9 cellular contexts compared by ENCODE assay signal in the genomic region with DNA sequence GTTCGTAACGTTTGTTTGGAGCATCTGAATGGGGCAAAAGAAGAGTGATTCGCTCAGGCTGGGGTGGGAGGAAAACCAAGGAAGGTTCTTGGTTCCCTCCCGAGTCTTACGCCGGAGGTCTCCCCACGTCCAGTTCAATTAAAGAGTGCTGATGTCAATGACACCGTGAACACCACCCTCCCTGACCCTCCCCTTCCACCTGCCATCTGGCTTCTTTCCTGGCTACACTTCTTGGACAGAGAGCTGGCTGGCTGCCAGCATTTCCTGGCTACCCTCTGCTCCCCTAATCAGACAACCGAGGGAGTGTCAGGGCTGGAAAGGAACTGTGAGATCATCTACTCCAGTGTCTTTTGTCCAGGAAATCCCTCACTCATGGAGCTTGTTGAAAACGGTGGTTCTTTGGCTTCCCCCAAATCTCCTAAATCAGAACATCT. TPM values are rescaled to one million over a fixed set of nuclear protein-coding genes. Genes with fewer than 3 reads are reported as not detected.
DNase-seq lines count a peak whose midpoint lies in the region; ATAC-seq, FAIRE-seq and TF ChIP-seq lines count a peak whose summit lies in the region.
"Had no signal": no experiment of that assay in that cellular context is flagged by ENCODE, and none has a peak within 500 bp of the region (broad histone marks: within the 10 kb centered on the region; RNA-seq: fewer than 3 reads in every experiment).

No MANE protein-coding gene starts in this region.

- H3K4me3 ChIP-seq in MG63 (no peak overlapping the region), left lung (no peak overlapping the region)

- intact Hi-C loops in left lung (cut with DNase I): no loop called here

- DNase-seq in MG63 (peak; percentile 28), amniotic epithelial cell (ENCODE audit: low read depth) (peak; percentile 45), left lung (no peak), D721Med (ENCODE audit: insufficient read length, low spot score) (no peak)
- DNase-seq in activated naive CD4-positive, alpha-beta T cell treated with anti-CD3 and anti-CD28 coated beads, Interleukin-2, amount 50 U/mL, for 16 hours: no peak

- no peak for FAIRE-seq in D721Med (lab: Jason Lieb, UNC)

- H3K27me3 ChIP-seq in MG63 (no peaks in the 10 kb centered on the region), left lung (no peaks in the 10 kb centered on the region)

- H3K4me1 ChIP-seq in left lung: peaks cover 0 to 5% of the 10 kb centered on the region in 2 donors

- peak; percentile 52 for TF ChIP-seq CTCF in 22Rv1 (IDR thresholded peaks at IDR 0.05)
- TF ChIP-seq CTCF in left lung (IDR thresholded peaks at IDR 0.05): no peak
- TF ChIP-seq CTCF in D721Med (IDR thresholded peaks at IDR 0.05; ENCODE audit: insufficient read depth, missing control alignments): no peak

- ATAC-seq in left lung (peak; percentile 70), HG03159 (IDR thresholded peaks at IDR 0.05; ENCODE audit: unreplicated experiment) (no peak), HG02970 (IDR thresholded peaks at IDR 0.05; ENCODE audit: low FRiP score, unreplicated experiment) (no peak)

- H3K36me3 ChIP-seq in MG63 (no peaks in the 10 kb centered on the region), left lung (no peaks in the 10 kb centered on the region)

- H3K9me3 ChIP-seq in MG63 (no peaks in the 10 kb centered on the region), left lung (no peaks in the 10 kb centered on the region)

- H3K27ac ChIP-seq in 22Rv1 (no peak overlapping the region), left lung (no peak overlapping the region)

RNA-seq across cellular contexts. Expression of gene FFAR4, which starts 24.1 kb away (rescaled TPM):
- total RNA-seq in MG63 (2014; rRNA removed; shearing (Covaris generic); ENCODE audit: low replicate concordance): 0.16 TPM in 1 of 2 replicates, not detected in the other
- total RNA-seq in left lung: 1 to 10 TPM; 2.1 to 4.0 TPM
- total RNA-seq: T-helper 2 cell treated with Interferon-gamma antibody and Interleukin-4, amounts not matched to agents 100 ng/mL and 5 ng/mL, for 36 hours had no signal

RNA-seq across cellular contexts. Expression of gene CEP55, which starts 46.0 kb away (rescaled TPM):
- 74.7 and 98.6 TPM in 2 replicates for total RNA-seq in MG63 (2014; rRNA removed; shearing (Covaris generic); ENCODE audit: low replicate concordance)
- 1 to 10 TPM; 3.4 to 9.5 TPM for total RNA-seq in left lung

RNA-seq across cellular contexts. Expression of gene RBP4, which starts 58.7 kb away (rescaled TPM):
- 0.35 and 5.4 TPM in 2 replicates for total RNA-seq in MG63 (2014; rRNA removed; shearing (Covaris generic); ENCODE audit: low replicate concordance)
- total RNA-seq in left lung: 10 to 100 TPM; 13.8 to 18.4 TPM
- total RNA-seq: T-helper 2 cell treated with Interferon-gamma antibody and Interleukin-4, amounts not matched to agents 100 ng/mL and 5 ng/mL, for 36 hours had no signal

Comparison
In these comparisons a context has a peak if more than half of its experiments do, and no peak if none do; other contexts are left out.
1. DNase-seq: peak in MG63 (single experiment) and amniotic epithelial cell (single experiment); none in left lung (0 of 2), activated naive CD4-positive, alpha-beta T cell treated with anti-CD3 and anti-CD28 coated beads, Interleukin-2, amount 50 U/mL, for 16 hours (single experiment) and D721Med (single experiment).